21 cellular contexts compared by ENCODE assay signal in the genomic region with DNA sequence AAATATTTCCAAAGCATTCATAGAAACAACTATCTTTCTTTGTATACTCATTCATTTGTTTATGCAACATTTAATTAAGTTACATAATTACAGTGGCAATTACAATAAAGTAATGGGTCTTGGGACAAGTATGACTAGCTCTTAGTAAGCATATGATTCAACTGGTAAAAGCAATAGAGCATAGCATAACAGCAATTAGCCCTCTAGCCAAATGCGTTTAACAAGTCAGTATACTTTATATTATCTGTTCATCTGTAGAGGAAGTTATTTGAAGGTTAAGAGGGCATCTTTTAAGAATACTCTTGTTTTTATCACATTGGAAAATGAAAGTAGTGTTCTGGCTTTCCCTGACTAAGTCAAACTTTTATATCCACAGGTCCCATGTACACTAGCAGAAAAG.
DNase-seq lines count a peak whose midpoint lies in the region; ATAC-seq and FAIRE-seq lines count a peak whose summit lies in the region.
"Had no signal": no experiment of that assay in that cellular context is flagged by ENCODE, and none has a peak within 500 bp of the region (broad histone marks: within the 10 kb centered on the region; RNA-seq: fewer than 3 reads in every experiment).

No MANE protein-coding gene starts in this region.

- no peaks in the 10 kb centered on the region for H3K27me3 ChIP-seq in small intestine (ENCODE audit: control insufficient read depth in 2 of 2, insufficient read depth in 2 of 2, low read length in 2 of 2)
- H3K27me3 ChIP-seq: BLaER1, pancreas, sigmoid colon had no signal

- ATAC-seq in esophagus mucosa, result peak; percentile 85
- ATAC-seq in HG03442 (IDR thresholded peaks at IDR 0.05; ENCODE audit: unreplicated experiment), result no peak
- no peak for ATAC-seq in GM18870 (IDR thresholded peaks at IDR 0.05; ENCODE audit: unreplicated experiment)
- ATAC-seq: GM23338; K562; left lobe of liver; pancreas; stimulated activated effector memory CD8-positive, alpha-beta T cell treated with anti-CD3 and anti-CD28 coated beads, Interleukin-12 subunit alpha, Interleukin-12 subunit beta, amount 100 ng/mL, for 72 hours had no signal

- peaks cover 2 to 10% of the 10 kb centered on the region in 2 donors for H3K4me1 ChIP-seq in small intestine (ENCODE audit: control insufficient read depth in 2 of 2, insufficient read depth in 1 of 2, low read depth in 1 of 2, low read length in 1 of 2)
- H3K4me1 ChIP-seq: BLaER1, pancreas, sigmoid colon had no signal

- H3K27ac ChIP-seq in small intestine (ENCODE audit: low read depth in 1 of 2, low read length in 1 of 2), result no peak overlapping the region
- H3K27ac ChIP-seq: BLaER1, pancreas, sigmoid colon had no signal

- no peaks in the 10 kb centered on the region for H3K9me3 ChIP-seq in small intestine (ENCODE audit: control insufficient read depth, low read depth)
- H3K9me3 ChIP-seq: BLaER1, pancreas, sigmoid colon had no signal

- DNase-seq in NOMO-1 treated with DMSO at 0.1 percent for 48 hours (lab: John Stamatoyannopoulos, UW; ENCODE audit: unreplicated experiment), result peak; percentile 35
- no peak for DNase-seq in NOMO-1 treated with dmso at 0.1 percent for 144 hours (lab: John Stamatoyannopoulos, UW; ENCODE audit: unreplicated experiment)
- DNase-seq in RCC 7860 (ENCODE audit: low spot score), result peak; percentile 66
- peak; percentile 69 for DNase-seq in small intestine
- no peak for DNase-seq in stimulated activated naive CD4-positive, alpha-beta T cell treated with Interleukin-2 at 50 U/mL for 16 hours (lab: John Stamatoyannopoulos, UW)
- DNase-seq: activated CD4-positive, alpha-beta T cell treated with anti-CD3 and anti-CD28 coated beads, Interleukin-2, amount 50 U/mL, for 1 hour; activated CD8-positive, alpha-beta memory T cell treated with anti-CD3 and anti-CD28 coated beads, Interleukin-2, amount 50 U/mL, for 48 hours; activated gamma-delta T cell; midbrain; NCI-H510A; pancreas; sigmoid colon had no signal

- 4 to 25% (median 22%) methylated on average over 1 of the region's 1 CpG for WGBS in small intestine, 3 donors

- H3K4me3 ChIP-seq in small intestine (ENCODE audit: low read depth in 1 of 2, low read length in 2 of 2), result no peak overlapping the region
- H3K4me3 ChIP-seq: BLaER1, GM23338, K562, pancreas, sigmoid colon had no signal

- H3K36me3 ChIP-seq in small intestine (ENCODE audit: control insufficient read depth in 2 of 2, insufficient read depth in 2 of 2, low read length in 2 of 2), result no peaks in the 10 kb centered on the region
- H3K36me3 ChIP-seq: BLaER1, pancreas, sigmoid colon had no signal

- FAIRE-seq in RCC 7860 (lab: Jason Lieb, UNC), result peak; percentile 91
- FAIRE-seq in small intestine (lab: Jason Lieb, UNC), result no peak
- FAIRE-seq: D721Med, K562 had no signal

Comparison
In these comparisons a context has a peak if more than half of its experiments do, and no peak if none do; other contexts are left out.
1. DNase-seq: peak in NOMO-1 treated with DMSO at 0.1 percent for 48 hours (single experiment), RCC 7860 (single experiment) and small intestine (single experiment); none in NOMO-1 treated with dmso at 0.1 percent for 144 hours (single experiment) and stimulated activated naive CD4-positive, alpha-beta T cell treated with Interleukin-2 at 50 U/mL for 16 hours (single experiment).